In genomic region chr9:128712451-128713410, GRCh38 we compare ENCODE assay signal across 22 cellular contexts. TPM values are rescaled to one million over a fixed set of nuclear protein-coding genes. Genes with fewer than 3 reads are reported as not detected.
DNase-seq lines count a peak whose midpoint lies in the region; ATAC-seq and TF ChIP-seq lines count a peak whose summit lies in the region.
"Had no signal": no experiment of that assay in that cellular context is flagged by ENCODE, and none has a peak within 500 bp of the region (broad histone marks: within the 10 kb centered on the region; RNA-seq: fewer than 3 reads in every experiment).

No MANE protein-coding gene starts in this region.

- POLR2A ChIA-PET in CD8-positive, alpha-beta T cell (lab: Charles Lee): no interaction called here
- POLR2A ChIA-PET in HEK293T (lab: Yijun Ruan, JAX): no interaction called here

- no peaks in the 10 kb centered on the region for H3K9me3 ChIP-seq in right lobe of liver
- H3K9me3 ChIP-seq in CD8-positive, alpha-beta T cell (ENCODE audit: low read length): no peaks in the 10 kb centered on the region
- H3K9me3 ChIP-seq: upper lobe of left lung had no signal

- intact Hi-C loops in natural killer cell (cut with micrococcal nuclease) (no loop called here), right lobe of liver (cut with DNase I) (no loop called here)
- intact Hi-C loops in CD8-positive, alpha-beta T cell (cut with DNase I, micrococcal nuclease): no loop called here
- intact Hi-C loops in activated T-helper 2 cell treated with anti-CD3 and anti-CD28 coated beads, Interferon-gamma antibody, Interleukin-2, Interleukin-4, amounts not matched to agents 10 μg/mL and 5 μg/mL and 100 μg/mL, durations not matched to agents 14 hours and 24 hours and 36 hours (cut with micrococcal nuclease): no loop called here

- no CpG with 5 or more reads among the region's 26 CpGs for WGBS in right lobe of liver (ENCODE audit: insufficient coverage, low coverage, low lambda C conversion rate, missing lambda C conversion rate)

- peak; percentile 20 to 22 for ATAC-seq in natural killer cell treated with Interleukin-12 subunit alpha and Interleukin-12 subunit beta and Interleukin-15 and Interleukin-18, amount 100 ng/mL, for 72 hours
- ATAC-seq in natural killer cell (no peak), right lobe of liver (peak in 2 of 4 donors; percentile 9 to 34)
- ATAC-seq in CD8-positive, alpha-beta T cell: no peak
- ATAC-seq: activated CD8-positive, alpha-beta T cell treated with anti-CD3 and anti-CD28 coated beads for 36 hours; activated T-cell treated with anti-CD3 and anti-CD28 coated beads, Interleukin-2, amount 50 U/mL, for 4 hours; stimulated activated naive CD8-positive, alpha-beta T cell treated with anti-CD3 and anti-CD28 coated beads, Interleukin-15, amount 100 ng/mL, for 72 hours had no signal

- H3K27me3 Mint-ChIP-seq in natural killer cell treated with Interleukin-12 subunit alpha and Interleukin-12 subunit beta and Interleukin-15 and Interleukin-18, amount 100 ng/mL, for 72 hours: no peaks in the 10 kb centered on the region
- no peaks in the 10 kb centered on the region for H3K27me3 Mint-ChIP-seq in natural killer cell (ENCODE audit: low read depth in 2 of 2)
- no peaks in the 10 kb centered on the region for H3K27me3 Mint-ChIP-seq in CD8-positive, alpha-beta T cell (ENCODE audit: low read depth)
- no peaks in the 10 kb centered on the region for H3K27me3 Mint-ChIP-seq in activated T-helper 2 cell treated with anti-CD3 and anti-CD28 coated beads, Interferon-gamma antibody, Interleukin-2, Interleukin-4, amounts not matched to agents 10 μg/mL and 5 μg/mL and 100 μg/mL, durations not matched to agents 14 hours and 24 hours and 36 hours (ENCODE audit: low read depth)
- H3K27me3 Mint-ChIP-seq: activated CD8-positive, alpha-beta T cell treated with anti-CD3 and anti-CD28 coated beads for 36 hours; activated naive CD8-positive, alpha-beta T cell; CD4-positive, CD25-positive, alpha-beta regulatory T cell; dendritic cell treated with granulocyte-macrophage colony-stimulating factor and Interleukin-4, amounts not matched to agents 40 ng/mL and 50 ng/mL, for 4 days; stimulated activated naive CD8-positive, alpha-beta T cell treated with anti-CD3 and anti-CD28 coated beads, Interleukin-15, amount 100 ng/mL, for 72 hours had no signal

- no peaks in the 10 kb centered on the region for H3K4me1 ChIP-seq in right lobe of liver
- no peaks in the 10 kb centered on the region for H3K4me1 ChIP-seq in CD8-positive, alpha-beta T cell (ENCODE audit: insufficient read depth, low read length)
- H3K4me1 ChIP-seq: upper lobe of left lung had no signal

- H3K4me3 ChIP-seq in right lobe of liver: no peak overlapping the region
- no peak overlapping the region for H3K4me3 ChIP-seq in CD8-positive, alpha-beta T cell (ENCODE audit: low read depth, low read length)
- H3K4me3 ChIP-seq: upper lobe of left lung had no signal

- no peaks in the 10 kb centered on the region for H3K27me3 ChIP-seq in right lobe of liver
- no peaks in the 10 kb centered on the region for H3K27me3 ChIP-seq in CD8-positive, alpha-beta T cell (ENCODE audit: insufficient read depth, low read length)
- H3K27me3 ChIP-seq: brain microvascular endothelial cell, upper lobe of left lung had no signal

- no peak for TF ChIP-seq POLR2A in right lobe of liver (IDR thresholded peaks at IDR 0.05)

- no peaks in the 10 kb centered on the region for H3K4me1 Mint-ChIP-seq in natural killer cell treated with Interleukin-12 subunit alpha and Interleukin-12 subunit beta and Interleukin-15 and Interleukin-18, amount 100 ng/mL, for 72 hours (ENCODE audit: low read depth in 2 of 2)
- H3K4me1 Mint-ChIP-seq in natural killer cell: no peaks in the 10 kb centered on the region
- no peaks in the 10 kb centered on the region for H3K4me1 Mint-ChIP-seq in CD8-positive, alpha-beta T cell (ENCODE audit: low read depth)
- H3K4me1 Mint-ChIP-seq in activated T-helper 2 cell treated with anti-CD3 and anti-CD28 coated beads, Interferon-gamma antibody, Interleukin-2, Interleukin-4, amounts not matched to agents 10 μg/mL and 5 μg/mL and 100 μg/mL, durations not matched to agents 14 hours and 24 hours and 36 hours (ENCODE audit: low read depth): no peaks in the 10 kb centered on the region
- H3K4me1 Mint-ChIP-seq: stimulated activated naive CD8-positive, alpha-beta T cell treated with anti-CD3 and anti-CD28 coated beads, Interleukin-15, amount 100 ng/mL, for 72 hours had no signal

- no peak overlapping the region for H3K27ac Mint-ChIP-seq in natural killer cell treated with Interleukin-12 subunit alpha and Interleukin-12 subunit beta and Interleukin-15 and Interleukin-18, amount 100 ng/mL, for 72 hours
- no peak overlapping the region for H3K27ac Mint-ChIP-seq in natural killer cell
- H3K27ac Mint-ChIP-seq in CD8-positive, alpha-beta T cell: no peak overlapping the region
- no peak overlapping the region for H3K27ac Mint-ChIP-seq in activated T-helper 2 cell treated with anti-CD3 and anti-CD28 coated beads, Interferon-gamma antibody, Interleukin-2, Interleukin-4, amounts not matched to agents 10 μg/mL and 5 μg/mL and 100 μg/mL, durations not matched to agents 14 hours and 24 hours and 36 hours
- H3K27ac Mint-ChIP-seq: activated CD8-positive, alpha-beta T cell treated with anti-CD3 and anti-CD28 coated beads for 36 hours; activated naive CD8-positive, alpha-beta T cell; dendritic cell treated with granulocyte-macrophage colony-stimulating factor and Interleukin-4, amounts not matched to agents 40 ng/mL and 50 ng/mL, for 4 days; stimulated activated naive CD8-positive, alpha-beta T cell treated with anti-CD3 and anti-CD28 coated beads, Interleukin-15, amount 100 ng/mL, for 72 hours had no signal

- no peak for TF ChIP-seq CTCF in natural killer cell (IDR thresholded peaks at IDR 0.05)
- no peak for TF ChIP-seq CTCF in right lobe of liver (IDR thresholded peaks at IDR 0.05)
- no peak for TF ChIP-seq CTCF in CD8-positive, alpha-beta T cell (IDR thresholded peaks at IDR 0.05)

- CTCF ChIA-PET in CD8-positive, alpha-beta T cell (lab: Charles Lee): interaction anchor here (1.6 kb wide), 1 partner anchor 11 kb away, joined by 3 read pairs; the partner anchor contains the start of gene PKN3
- CTCF ChIA-PET in HEK293T (lab: Yijun Ruan, JAX): no interaction called here

- DNase-seq in natural killer cell treated with Interleukin-12 subunit alpha and Interleukin-12 subunit beta and Interleukin-15 and Interleukin-18, amount 100 ng/mL, for 72 hours (ENCODE audit: low spot score): no peak
- DNase-seq in natural killer cell (no peak), right lobe of liver (peak; percentile 8 to 49 (median 39)), HEK293T (ENCODE audit: extremely low spot score) (no peak)
- DNase-seq in CD8-positive, alpha-beta T cell: no peak
- no peak for DNase-seq in activated T-helper 2 cell treated with anti-CD3 and anti-CD28 coated beads, Interferon-gamma antibody, Interleukin-2, Interleukin-4, amounts not matched to agents 10 μg/mL and 5 μg/mL and 100 μg/mL, durations not matched to agents 14 hours and 24 hours and 36 hours (ENCODE audit: low spot score)
- DNase-seq: activated CD8-positive, alpha-beta T cell treated with anti-CD3 and anti-CD28 coated beads for 36 hours; activated T-cell treated with anti-CD3 and anti-CD28 coated beads, Interleukin-2, amount 50 U/mL, for 4 hours; brain microvascular endothelial cell; CD4-positive, CD25-positive, alpha-beta regulatory T cell; DMS153; Karpas-422; kidney glomerular epithelial cell; NCI-H1092; NCI-H2081 treated with DMSO at 0.1 percent for 48 hours; NCI-H524 treated with DMSO at 0.1 percent for 48 hours; SHP77 treated with DMSO at 0.1 percent for 48 hours; stimulated activated naive CD8-positive, alpha-beta T cell treated with anti-CD3 and anti-CD28 coated beads, Interleukin-15, amount 100 ng/mL, for 72 hours had no signal

- no peaks in the 10 kb centered on the region for H3K36me3 Mint-ChIP-seq in natural killer cell treated with Interleukin-12 subunit alpha and Interleukin-12 subunit beta and Interleukin-15 and Interleukin-18, amount 100 ng/mL, for 72 hours
- H3K36me3 Mint-ChIP-seq in natural killer cell: no peaks in the 10 kb centered on the region
- no peaks in the 10 kb centered on the region for H3K36me3 Mint-ChIP-seq in CD8-positive, alpha-beta T cell
- H3K36me3 Mint-ChIP-seq in activated T-helper 2 cell treated with anti-CD3 and anti-CD28 coated beads, Interferon-gamma antibody, Interleukin-2, Interleukin-4, amounts not matched to agents 10 μg/mL and 5 μg/mL and 100 μg/mL, durations not matched to agents 14 hours and 24 hours and 36 hours (ENCODE audit: low read depth): peaks cover 6% of the 10 kb centered on the region
- H3K36me3 Mint-ChIP-seq: activated naive CD8-positive, alpha-beta T cell; CD4-positive, CD25-positive, alpha-beta regulatory T cell had no signal

- no peaks in the 10 kb centered on the region for H3K9me3 Mint-ChIP-seq in natural killer cell treated with Interleukin-12 subunit alpha and Interleukin-12 subunit beta and Interleukin-15 and Interleukin-18, amount 100 ng/mL, for 72 hours
- H3K9me3 Mint-ChIP-seq in natural killer cell: no peaks in the 10 kb centered on the region
- no peaks in the 10 kb centered on the region for H3K9me3 Mint-ChIP-seq in CD8-positive, alpha-beta T cell
- H3K9me3 Mint-ChIP-seq in activated T-helper 2 cell treated with anti-CD3 and anti-CD28 coated beads, Interferon-gamma antibody, Interleukin-2, Interleukin-4, amounts not matched to agents 10 μg/mL and 5 μg/mL and 100 μg/mL, durations not matched to agents 14 hours and 24 hours and 36 hours: no peaks in the 10 kb centered on the region
- H3K9me3 Mint-ChIP-seq: activated CD8-positive, alpha-beta T cell treated with anti-CD3 and anti-CD28 coated beads for 36 hours; activated T-cell treated with anti-CD3 and anti-CD28 coated beads, Interleukin-2, amount 50 U/mL, for 4 hours; CD4-positive, CD25-positive, alpha-beta regulatory T cell; dendritic cell treated with granulocyte-macrophage colony-stimulating factor and Interleukin-4, amounts not matched to agents 40 ng/mL and 50 ng/mL, for 4 days; stimulated activated naive CD8-positive, alpha-beta T cell treated with anti-CD3 and anti-CD28 coated beads, Interleukin-15, amount 100 ng/mL, for 72 hours had no signal

- H3K36me3 ChIP-seq in right lobe of liver: no peaks in the 10 kb centered on the region
- no peaks in the 10 kb centered on the region for H3K36me3 ChIP-seq in CD8-positive, alpha-beta T cell (ENCODE audit: insufficient read depth, low read length)
- H3K36me3 ChIP-seq: brain microvascular endothelial cell had no signal

- H3K27ac ChIP-seq in right lobe of liver: no peak overlapping the region
- no peak overlapping the region for H3K27ac ChIP-seq in CD8-positive, alpha-beta T cell (ENCODE audit: low read depth, low read length)
- H3K27ac ChIP-seq: brain microvascular endothelial cell, upper lobe of left lung, VCaP had no signal

- H3K4me3 Mint-ChIP-seq in natural killer cell treated with Interleukin-12 subunit alpha and Interleukin-12 subunit beta and Interleukin-15 and Interleukin-18, amount 100 ng/mL, for 72 hours: no peak overlapping the region
- no peak overlapping the region for H3K4me3 Mint-ChIP-seq in natural killer cell
- H3K4me3 Mint-ChIP-seq in CD8-positive, alpha-beta T cell: no peak overlapping the region
- no peak overlapping the region for H3K4me3 Mint-ChIP-seq in activated T-helper 2 cell treated with anti-CD3 and anti-CD28 coated beads, Interferon-gamma antibody, Interleukin-2, Interleukin-4, amounts not matched to agents 10 μg/mL and 5 μg/mL and 100 μg/mL, durations not matched to agents 14 hours and 24 hours and 36 hours (ENCODE audit: low read depth)
- H3K4me3 Mint-ChIP-seq: activated CD8-positive, alpha-beta T cell treated with anti-CD3 and anti-CD28 coated beads for 36 hours; activated naive CD8-positive, alpha-beta T cell; activated T-cell treated with anti-CD3 and anti-CD28 coated beads, Interleukin-2, amount 50 U/mL, for 4 hours; dendritic cell treated with granulocyte-macrophage colony-stimulating factor and Interleukin-4, amounts not matched to agents 40 ng/mL and 50 ng/mL, for 4 days; stimulated activated naive CD8-positive, alpha-beta T cell treated with anti-CD3 and anti-CD28 coated beads, Interleukin-15, amount 100 ng/mL, for 72 hours had no signal

RNA-seq across cellular contexts. Expression of gene PKN3, which starts 10.4 kb away (rescaled TPM):
- total RNA-seq in natural killer cell treated with Interleukin-12 subunit alpha and Interleukin-12 subunit beta and Interleukin-15 and Interleukin-18, amount 100 ng/mL, for 72 hours: 1 to 10 TPM; 7.0 to 8.0 TPM
- 1 to 10 TPM; 3.6 to 4.5 (median 3.9) TPM for total RNA-seq in natural killer cell
- 1 to 10 TPM in 5 of 6 experiments, under 1 TPM in 1; 0.81 to 4.9 (median 2.4) TPM for total RNA-seq in right lobe of liver
- total RNA-seq in CD8-positive, alpha-beta T cell: 1 to 10 TPM; 1.3 to 2.0 TPM
- total RNA-seq in activated T-helper 2 cell treated with anti-CD3 and anti-CD28 coated beads, Interferon-gamma antibody, Interleukin-2, Interleukin-4, amounts not matched to agents 10 μg/mL and 5 μg/mL and 100 μg/mL, durations not matched to agents 14 hours and 24 hours and 36 hours: 25.4 and 28.0 TPM in 2 replicates

RNA-seq across cellular contexts. Expression of gene ZDHHC12, which starts 11.2 kb away (rescaled TPM):
- 10 to 100 TPM; 56.3 to 72.3 TPM for total RNA-seq in natural killer cell treated with Interleukin-12 subunit alpha and Interleukin-12 subunit beta and Interleukin-15 and Interleukin-18, amount 100 ng/mL, for 72 hours
- 10 to 100 TPM; 26.1 to 37.1 (median 28.6) TPM for total RNA-seq in natural killer cell
- total RNA-seq in right lobe of liver: 10 to 100 TPM; 14.1 to 46.1 (median 22.7) TPM
- 10 to 100 TPM; 25.5 to 29.6 TPM for total RNA-seq in CD8-positive, alpha-beta T cell
- 51.7 and 53.2 TPM in 2 replicates for total RNA-seq in activated T-helper 2 cell treated with anti-CD3 and anti-CD28 coated beads, Interferon-gamma antibody, Interleukin-2, Interleukin-4, amounts not matched to agents 10 μg/mL and 5 μg/mL and 100 μg/mL, durations not matched to agents 14 hours and 24 hours and 36 hours

RNA-seq across cellular contexts. Expression of gene SET, which starts 23.7 kb away (rescaled TPM):
- total RNA-seq in natural killer cell treated with Interleukin-12 subunit alpha and Interleukin-12 subunit beta and Interleukin-15 and Interleukin-18, amount 100 ng/mL, for 72 hours: 100 to 1,000 TPM; 495 to 800 TPM
- 100 to 1,000 TPM; 331 to 341 (median 334) TPM for total RNA-seq in natural killer cell
- 100 to 1,000 TPM in 2 of 6 experiments, 10 to 100 TPM in 4; 57.4 to 110 (median 82.6) TPM for total RNA-seq in right lobe of liver
- 100 to 1,000 TPM; 243 to 260 TPM for total RNA-seq in CD8-positive, alpha-beta T cell
- 749 and 756 TPM in 2 replicates for total RNA-seq in activated T-helper 2 cell treated with anti-CD3 and anti-CD28 coated beads, Interferon-gamma antibody, Interleukin-2, Interleukin-4, amounts not matched to agents 10 μg/mL and 5 μg/mL and 100 μg/mL, durations not matched to agents 14 hours and 24 hours and 36 hours

RNA-seq across cellular contexts. Expression of gene DYNC2I2, which starts 56.1 kb away (rescaled TPM):
- total RNA-seq in natural killer cell treated with Interleukin-12 subunit alpha and Interleukin-12 subunit beta and Interleukin-15 and Interleukin-18, amount 100 ng/mL, for 72 hours: 10 to 100 TPM; 23.7 to 62.6 TPM
- total RNA-seq in natural killer cell (1 to 10 TPM; 5.2 to 6.3 (median 5.5) TPM), right lobe of liver (10 to 100 TPM; 11.8 to 23.9 (median 18.8) TPM)
- 1 to 10 TPM; 3.7 to 3.9 TPM for total RNA-seq in CD8-positive, alpha-beta T cell
- total RNA-seq in activated T-helper 2 cell treated with anti-CD3 and anti-CD28 coated beads, Interferon-gamma antibody, Interleukin-2, Interleukin-4, amounts not matched to agents 10 μg/mL and 5 μg/mL and 100 μg/mL, durations not matched to agents 14 hours and 24 hours and 36 hours: 41.7 and 43.5 TPM in 2 replicates

RNA-seq across cellular contexts. Expression of gene ZER1, which starts 59.0 kb away (rescaled TPM):
- total RNA-seq in natural killer cell treated with Interleukin-12 subunit alpha and Interleukin-12 subunit beta and Interleukin-15 and Interleukin-18, amount 100 ng/mL, for 72 hours: 10 to 100 TPM; 21.5 to 22.4 TPM
- total RNA-seq in natural killer cell (10 to 100 TPM; 35.0 to 37.4 (median 35.2) TPM), right lobe of liver (10 to 100 TPM; 13.4 to 21.8 (median 16.0) TPM)
- 10 to 100 TPM; 35.9 to 45.2 TPM for total RNA-seq in CD8-positive, alpha-beta T cell
- 18.6 and 18.7 TPM in 2 replicates for total RNA-seq in activated T-helper 2 cell treated with anti-CD3 and anti-CD28 coated beads, Interferon-gamma antibody, Interleukin-2, Interleukin-4, amounts not matched to agents 10 μg/mL and 5 μg/mL and 100 μg/mL, durations not matched to agents 14 hours and 24 hours and 36 hours

Comparison
In these comparisons a context has a peak if more than half of its experiments do, and no peak if none do; other contexts are left out.
1. ATAC-seq: peak in natural killer cell treated with Interleukin-12 subunit alpha and Interleukin-12 subunit beta and Interleukin-15 and Interleukin-18, amount 100 ng/mL, for 72 hours (2 of 2); none in natural killer cell (0 of 3) and CD8-positive, alpha-beta T cell (single experiment).
2. DNase-seq: peak in right lobe of liver (3 of 3); none in natural killer cell treated with Interleukin-12 subunit alpha and Interleukin-12 subunit beta and Interleukin-15 and Interleukin-18, amount 100 ng/mL, for 72 hours (single experiment), natural killer cell (single experiment), CD8-positive, alpha-beta T cell (0 of 7), activated T-helper 2 cell treated with anti-CD3 and anti-CD28 coated beads, Interferon-gamma antibody, Interleukin-2, Interleukin-4, amounts not matched to agents 10 μg/mL and 5 μg/mL and 100 μg/mL, durations not matched to agents 14 hours and 24 hours and 36 hours (single experiment) and HEK293T (single experiment).